Comparison of ENCODE assay signal across 13 cellular contexts in the genomic region with DNA sequence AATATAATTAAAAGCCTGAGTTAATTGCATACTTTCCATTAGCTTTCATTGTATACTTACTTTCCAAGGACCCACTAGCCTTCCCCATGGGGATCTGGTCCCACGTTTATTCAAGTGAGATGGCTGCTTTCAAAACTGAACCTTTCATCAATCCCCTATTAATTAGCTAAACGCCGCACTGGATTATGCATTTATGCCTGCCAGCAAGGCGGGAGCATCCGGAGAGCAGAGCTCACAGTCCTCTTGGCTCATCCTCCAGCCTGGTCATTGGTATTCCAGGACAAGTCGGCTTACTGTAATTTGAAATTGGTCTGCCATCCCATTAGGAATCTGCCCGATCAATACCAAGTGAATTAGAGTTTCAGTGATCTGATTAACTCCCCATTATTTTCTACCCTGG.
"Had no signal": no experiment of that assay in that cellular context is flagged by ENCODE, and none has a peak within 500 bp of the region (broad histone marks: within the 10 kb centered on the region; RNA-seq: fewer than 3 reads in every experiment).

No MANE protein-coding gene starts in this region.

- H3K4me3 ChIP-seq: colonic mucosa, left ventricle myocardium inferior, lower lobe of right lung, psoas muscle, right lobe of liver, suprapubic skin, thyroid gland had no signal

- DNase-seq: colonic mucosa; dermis blood vessel endothelial cell; immature natural killer cell; left ventricle myocardium inferior; lower lobe of right lung; midbrain; psoas muscle; right lobe of liver; stimulated activated CD4-positive, alpha-beta T cell treated with anti-CD3 and anti-CD28 coated beads, Interleukin-4, amount 100 ng/mL, for 1 hour; stimulated activated CD8-positive, alpha-beta memory T cell treated with anti-CD3 and anti-CD28 coated beads, Interleukin-4, amount 100 ng/mL, for 48 hours; stimulated activated naive CD8-positive, alpha-beta T cell treated with anti-CD3 and anti-CD28 coated beads, Interleukin-15, Interleukin-2, amounts not matched to agents 100 U/mL and 50 U/mL, for 24 hours; thyroid gland had no signal

- ATAC-seq: lower lobe of right lung; psoas muscle; right lobe of liver; stimulated activated naive CD8-positive, alpha-beta T cell treated with anti-CD3 and anti-CD28 coated beads, Interleukin-15, Interleukin-2, amounts not matched to agents 100 U/mL and 50 U/mL, for 24 hours had no signal

- H3K9me3 ChIP-seq: colonic mucosa, left ventricle myocardium inferior, lower lobe of right lung, psoas muscle, right lobe of liver, suprapubic skin, thyroid gland had no signal

- H3K36me3 ChIP-seq: colonic mucosa, left ventricle myocardium inferior, lower lobe of right lung, right lobe of liver, suprapubic skin, thyroid gland had no signal

- H3K4me1 ChIP-seq: colonic mucosa, left ventricle myocardium inferior, lower lobe of right lung, psoas muscle, right lobe of liver, suprapubic skin, thyroid gland had no signal

- H3K27me3 ChIP-seq: colonic mucosa, right lobe of liver, suprapubic skin, thyroid gland had no signal

- H3K27ac ChIP-seq: colonic mucosa, left ventricle myocardium inferior, lower lobe of right lung, psoas muscle, right lobe of liver, suprapubic skin, thyroid gland had no signal
